8 cellular contexts compared by ENCODE assay signal in the genomic region with DNA sequence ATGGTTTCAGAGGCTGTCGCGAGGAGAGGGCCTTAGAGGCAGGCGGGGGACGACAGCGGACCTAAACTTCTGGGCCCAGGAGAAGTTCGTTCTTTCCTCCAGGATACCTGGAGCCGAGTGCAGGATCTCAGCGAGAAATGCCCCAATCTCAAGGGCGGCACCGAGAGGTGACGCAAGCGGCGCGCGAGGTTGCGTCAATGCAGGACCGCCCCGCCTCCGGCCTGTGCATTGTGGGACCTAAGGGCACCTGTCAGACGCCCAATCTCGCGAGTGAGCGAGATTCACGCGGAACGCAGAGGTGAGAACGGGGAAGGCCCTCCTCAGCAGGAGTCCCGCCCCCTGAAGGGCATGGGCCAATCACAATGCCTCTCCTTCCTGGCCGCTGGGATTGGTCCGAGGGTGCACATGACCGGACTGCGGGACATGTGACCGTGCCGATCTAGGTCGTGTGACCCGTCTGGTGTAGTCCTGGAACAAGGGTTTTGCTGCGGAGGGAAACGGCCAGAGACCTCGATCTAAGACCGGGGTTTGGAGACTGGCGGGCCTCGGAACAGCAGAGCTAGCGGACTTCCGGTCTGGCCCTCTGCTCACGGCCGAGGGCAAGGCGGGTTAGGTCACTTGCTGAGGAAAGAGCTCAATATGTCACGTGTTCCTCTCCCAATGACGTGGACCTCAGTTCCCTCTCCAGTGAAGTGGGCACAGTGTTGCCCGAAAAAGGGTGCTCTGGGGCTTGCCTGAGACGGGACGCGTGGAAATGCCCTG. TPM values are rescaled to one million over a fixed set of nuclear protein-coding genes. Genes with fewer than 3 reads are reported as not detected.
DNase-seq lines count a peak whose midpoint lies in the region; ATAC-seq and TF ChIP-seq lines count a peak whose summit lies in the region.

No MANE protein-coding gene starts in this region.

- no peaks in the 10 kb centered on the region for H3K27me3 ChIP-seq in SU-DHL-6 (ENCODE audit: low read length)
- H3K27me3 ChIP-seq in thymus (ENCODE audit: control insufficient read depth, insufficient read depth): no peaks in the 10 kb centered on the region

- H3K36me3 ChIP-seq in SU-DHL-6 (ENCODE audit: low read length) (no peaks in the 10 kb centered on the region), thymus (ENCODE audit: control insufficient read depth, insufficient read depth) (no peaks in the 10 kb centered on the region)

- H3K4me1 Mint-ChIP-seq in activated naive CD8-positive, alpha-beta T cell treated with anti-CD3 and anti-CD28 coated beads, Interleukin-2, amount 50 U/mL, for 24 hours: peaks cover 31% of the 10 kb centered on the region
- H3K4me1 Mint-ChIP-seq in osteocyte (ENCODE audit: unreplicated experiment): peaks cover 18% of the 10 kb centered on the region

- under 1% methylated on average over 53 of the region's 53 CpGs for WGBS in thymus

- no peaks in the 10 kb centered on the region for H3K9me3 ChIP-seq in SU-DHL-6 (ENCODE audit: insufficient read depth, low read length)
- H3K9me3 ChIP-seq in thymus (ENCODE audit: control insufficient read depth): no peaks in the 10 kb centered on the region

- ATAC-seq in HG02763 (IDR thresholded peaks at IDR 0.05; ENCODE audit: unreplicated experiment) (peak; percentile 97), Right ventricle myocardium inferior (peak; percentile 99)
- peak; percentile 99 for ATAC-seq in activated naive CD8-positive, alpha-beta T cell treated with anti-CD3 and anti-CD28 coated beads, Interleukin-2, amount 50 U/mL, for 24 hours

- H3K9ac ChIP-seq in SU-DHL-6 (ENCODE audit: low read length): peak overlapping the region; percentile 72

- TF ChIP-seq CTCF in GM12875 (IDR thresholded peaks at IDR 0.05; ENCODE audit: borderline replicate concordance, insufficient read depth, low read depth, low read length) (no peak), SU-DHL-6 (IDR thresholded peaks at IDR 0.05; ENCODE audit: insufficient read depth, low read length, poor library complexity, severe bottlenecking) (no peak), osteocyte (IDR thresholded peaks at IDR 0.05) (no peak)

- H3K4me3 Mint-ChIP-seq in activated naive CD8-positive, alpha-beta T cell treated with anti-CD3 and anti-CD28 coated beads, Interleukin-2, amount 50 U/mL, for 24 hours: peak overlapping the region; percentile 98
- peak overlapping the region; percentile 98 for H3K4me3 Mint-ChIP-seq in osteocyte (ENCODE audit: unreplicated experiment)

- H3K27ac ChIP-seq in SU-DHL-6 (ENCODE audit: low read depth, low read length) (peak overlapping the region; percentile 43), thymus (ENCODE audit: low read depth) (peak overlapping the region; percentile 94)

- no peaks in the 10 kb centered on the region for H3F3A ChIP-seq in SU-DHL-6 (ENCODE audit: insufficient read depth)

- DNase-seq in NCI-H1417 (lab: John Stamatoyannopoulos, UW) (peak; percentile 100), Right ventricle myocardium inferior (ENCODE audit: missing footprints) (peak; percentile 100), osteocyte (ENCODE audit: extremely low spot score, unreplicated experiment) (peak; percentile 100)
- DNase-seq in activated naive CD8-positive, alpha-beta T cell treated with anti-CD3 and anti-CD28 coated beads, Interleukin-2, amount 50 U/mL, for 24 hours: peak; percentile 100

- H3K4me3 ChIP-seq in GM12875 (ENCODE audit: low read depth, low read length) (peak overlapping the region; percentile 77), SU-DHL-6 (ENCODE audit: insufficient read depth, low read length, poor library complexity, severe bottlenecking) (peak overlapping the region; percentile 79), thymus (ENCODE audit: low read length) (peak overlapping the region; percentile 71)

- H3K79me2 ChIP-seq in SU-DHL-6 (ENCODE audit: insufficient read depth, low read length): peaks cover 5% of the 10 kb centered on the region

- peak overlapping the region; percentile 92 for H3K4me2 ChIP-seq in SU-DHL-6 (ENCODE audit: low read depth, low read length, poor library complexity, severe bottlenecking)

- intact Hi-C loops in Right ventricle myocardium inferior (cut with DNase I): loop anchor here (1.0 to 5.0 kb wide), 2 partner anchors 187 to 241 kb away; a partner anchor contains a TSS

- peak overlapping the region; percentile 83 for H2AFZ ChIP-seq in SU-DHL-6 (ENCODE audit: low read depth, low read length, severe bottlenecking)

- H3K9me3 Mint-ChIP-seq in activated naive CD8-positive, alpha-beta T cell treated with anti-CD3 and anti-CD28 coated beads, Interleukin-2, amount 50 U/mL, for 24 hours: no peaks in the 10 kb centered on the region
- no peaks in the 10 kb centered on the region for H3K9me3 Mint-ChIP-seq in osteocyte (ENCODE audit: unreplicated experiment)

- peak overlapping the region; percentile 98 for H3K27ac Mint-ChIP-seq in activated naive CD8-positive, alpha-beta T cell treated with anti-CD3 and anti-CD28 coated beads, Interleukin-2, amount 50 U/mL, for 24 hours
- H3K27ac Mint-ChIP-seq in osteocyte (ENCODE audit: unreplicated experiment): peak overlapping the region; percentile 99

- no peaks in the 10 kb centered on the region for H4K20me1 ChIP-seq in SU-DHL-6 (ENCODE audit: low read depth, low read length)

- H3K9me2 ChIP-seq in SU-DHL-6 (replicated peaks; ENCODE audit: insufficient read depth, low read length): no peaks in the 10 kb centered on the region

- H3K36me3 Mint-ChIP-seq in activated naive CD8-positive, alpha-beta T cell treated with anti-CD3 and anti-CD28 coated beads, Interleukin-2, amount 50 U/mL, for 24 hours (ENCODE audit: low read depth): no peaks in the 10 kb centered on the region
- no peaks in the 10 kb centered on the region for H3K36me3 Mint-ChIP-seq in osteocyte (ENCODE audit: unreplicated experiment)

- peaks cover 11% of the 10 kb centered on the region for H3K4me1 ChIP-seq in thymus (ENCODE audit: control insufficient read depth, insufficient read depth, low read length)

- peaks cover 27% of the 10 kb centered on the region for H3K27me3 Mint-ChIP-seq in activated naive CD8-positive, alpha-beta T cell treated with anti-CD3 and anti-CD28 coated beads, Interleukin-2, amount 50 U/mL, for 24 hours
- H3K27me3 Mint-ChIP-seq in osteocyte (ENCODE audit: unreplicated experiment): peaks cover 12% of the 10 kb centered on the region

RNA-seq across cellular contexts. Expression of a gene that starts 16.3 kb away (rescaled TPM):
- total RNA-seq in Right ventricle myocardium inferior: 348 TPM
- 821 and 886 TPM in 2 replicates for total RNA-seq in osteocyte
- polyA plus RNA-seq in thymus: 111 TPM

Comparison
In these comparisons a context has a peak if more than half of its experiments do, and no peak if none do; other contexts are left out.
1. Peak in every context shown above with its lines: DNase-seq, ATAC-seq, H3K4me3 ChIP-seq and H3K27ac ChIP-seq.